ENCODE assay signal across 10 cellular contexts in genomic region chr1:118912574-118912973, GRCh38.
"Had no signal": no experiment of that assay in that cellular context is flagged by ENCODE, and none has a peak within 500 bp of the region (broad histone marks: within the 10 kb centered on the region; RNA-seq: fewer than 3 reads in every experiment).

No MANE protein-coding gene starts in this region.

- H3K36me3 ChIP-seq: HAP-1 had no signal

- FAIRE-seq: HTR-8/SVneo had no signal

- DNase-seq: GM23248, GOT3, H7, HFFc6, KBM-7 had no signal

- H3K4me1 ChIP-seq: HAP-1 had no signal

- H3K9me3 ChIP-seq: HAP-1 had no signal

- H3K9ac ChIP-seq: GM23248, KMS-11 had no signal

- H3K27ac ChIP-seq: GM23248, KMS-11 had no signal

- H3K4me3 Mint-ChIP-seq: HFFc6, IgD-negative memory B cell had no signal

- H2AFZ ChIP-seq: GM23248 had no signal

- H3K9me3 Mint-ChIP-seq: HFFc6 had no signal

- ATAC-seq: HCT116 had no signal

- H3K27ac Mint-ChIP-seq: HFFc6, IgD-negative memory B cell had no signal

- H3K4me3 ChIP-seq: GM23248, HAP-1 had no signal

- H3K4me2 ChIP-seq: KMS-11 had no signal
